11 cellular contexts compared by ENCODE assay signal in genomic region chr11:116891746-116892145, GRCh38. TPM values are rescaled to one million over a fixed set of nuclear protein-coding genes. Genes with fewer than 3 reads are reported as not detected.
"Had no signal": no experiment of that assay in that cellular context is flagged by ENCODE, and none has a peak within 500 bp of the region (broad histone marks: within the 10 kb centered on the region; RNA-seq: fewer than 3 reads in every experiment).

No MANE protein-coding gene starts in this region.

- DNase-seq: activated CD4-positive, alpha-beta T cell treated with anti-CD3 and anti-CD28 coated beads, Interleukin-2, amount 50 U/mL, for 4 hours; central memory CD4-positive, alpha-beta T cell; kidney glomerular epithelial cell; naive B cell; stimulated activated CD4-positive, alpha-beta T cell treated with anti-CD3 and anti-CD28 coated beads, Interleukin-15, amount 100 ng/mL, for 24 hours; stimulated activated CD4-positive, alpha-beta T cell treated with anti-CD3 and anti-CD28 coated beads, Interleukin-4, amount 100 ng/mL, for 24 hours; transverse colon had no signal

- H3K4me1 ChIP-seq: parathyroid adenoma had no signal

- H3K27me3 ChIP-seq: gastroesophageal sphincter, hepatocyte, transverse colon had no signal

- H3K9me3 ChIP-seq: gastroesophageal sphincter, transverse colon had no signal

- H3K9me3 Mint-ChIP-seq: naive B cell had no signal

- H3K4me3 ChIP-seq: gastroesophageal sphincter, hepatocyte, transverse colon had no signal

- H3K27me3 Mint-ChIP-seq: naive B cell had no signal

- ATAC-seq: gastroesophageal sphincter had no signal

- H3K27ac ChIP-seq: gastroesophageal sphincter, hepatocyte, parathyroid adenoma, transverse colon had no signal

- H3K4me3 Mint-ChIP-seq: naive B cell had no signal

RNA-seq across cellular contexts. Expression of gene APOA1, which starts 54.3 kb away (rescaled TPM):
- total RNA-seq: epithelial cell of proximal tubule had no signal
